In genomic region chr2:233060500-233061006, GRCh38 we compare ENCODE assay signal across 11 cellular contexts. TPM values are rescaled to one million over a fixed set of nuclear protein-coding genes. Genes with fewer than 3 reads are reported as not detected.
DNase-seq lines count a peak whose midpoint lies in the region; ATAC-seq and TF ChIP-seq lines count a peak whose summit lies in the region.
"Had no signal": no experiment of that assay in that cellular context is flagged by ENCODE, and none has a peak within 500 bp of the region (broad histone marks: within the 10 kb centered on the region; RNA-seq: fewer than 3 reads in every experiment).

No MANE protein-coding gene starts in this region.

- H3K9me3 Mint-ChIP-seq in WTC11 = no peaks in the 10 kb centered on the region
- H3K9me3 Mint-ChIP-seq: nephron had no signal

- no peak overlapping the region for H3K27ac Mint-ChIP-seq in WTC11

- peak; percentile 1 for ATAC-seq in HG03354 (IDR thresholded peaks at IDR 0.05; ENCODE audit: poor library complexity, severe bottlenecking, unreplicated experiment)
- ATAC-seq in HG03460 (IDR thresholded peaks at IDR 0.05; ENCODE audit: unreplicated experiment) = no peak
- ATAC-seq in WTC11 = no peak

- H3K4me1 Mint-ChIP-seq in WTC11 = peaks cover 16% of the 10 kb centered on the region
- H3K4me1 Mint-ChIP-seq: nephron had no signal

- H3K4me1 ChIP-seq in duodenal mucosa (ENCODE audit: control insufficient read depth in 1 of 2, insufficient read depth in 2 of 2, low read length in 2 of 2) = peaks cover 41 to 52% of the 10 kb centered on the region in 2 donors
- no peaks in the 10 kb centered on the region for H3K4me1 ChIP-seq in prostate gland (replicated peaks)

- H3K27me3 ChIP-seq in duodenal mucosa (ENCODE audit: control insufficient read depth in 1 of 2, insufficient read depth in 2 of 2, low read length in 2 of 2) = no peaks in the 10 kb centered on the region
- H3K27me3 ChIP-seq in prostate gland (replicated peaks; ENCODE audit: insufficient read depth) = no peaks in the 10 kb centered on the region
- no peaks in the 10 kb centered on the region for H3K27me3 ChIP-seq in brain microvascular endothelial cell (replicated peaks)

- 71% methylated on average over 13 of the region's 13 CpGs for WGBS in prostate gland

- peak overlapping the region; percentile 60 to 76 for H3K9ac ChIP-seq in duodenal mucosa (ENCODE audit: low read depth in 1 of 2, low read length in 2 of 2)

- H3K9me3 ChIP-seq in duodenal mucosa (ENCODE audit: control insufficient read depth in 1 of 2, low read length in 2 of 2) (no peaks in the 10 kb centered on the region), prostate gland (no peaks in the 10 kb centered on the region)

- no peaks in the 10 kb centered on the region for H3K36me3 ChIP-seq in duodenal mucosa (ENCODE audit: control insufficient read depth in 1 of 2, insufficient read depth in 2 of 2, low read length in 2 of 2)
- no peaks in the 10 kb centered on the region for H3K36me3 ChIP-seq in prostate gland
- H3K36me3 ChIP-seq in brain microvascular endothelial cell (replicated peaks) = no peaks in the 10 kb centered on the region

- POLR2A ChIA-PET in WTC11 (lab: Charles Lee) = interaction anchor here (0.6 kb wide), 1 partner anchor 70 kb away, joined by 3 read pairs; no protein-coding TSS in a partner anchor

- no peak for TF ChIP-seq POLR2A in prostate gland (IDR thresholded peaks at IDR 0.05)

- H3K27me3 Mint-ChIP-seq in WTC11 (ENCODE audit: low read depth) = no peaks in the 10 kb centered on the region

- intact Hi-C loops in prostate gland (cut with DNase I) = no loop called here

- in situ Hi-C loops in brain microvascular endothelial cell (cut with HindIII; ENCODE audit: low pct_ligation_motif_present, low sequenced_read_pairs) = no loop called here

- H3K4me3 Mint-ChIP-seq in WTC11 = no peak overlapping the region

- peak; percentile 30 for DNase-seq in DMS153 (lab: John Stamatoyannopoulos, UW)
- no peak for DNase-seq in prostate gland (ENCODE audit: low spot score)
- no peak for DNase-seq in brain microvascular endothelial cell
- DNase-seq in NCI-H2029 treated with DMSO at 0.1 percent for 48 hours (lab: John Stamatoyannopoulos, UW) = no peak
- DNase-seq in WTC11 (ENCODE audit: low spot score) = no peak
- DNase-seq: NCI-H1694 treated with DMSO at 0.1 percent for 48 hours had no signal

- no peaks in the 10 kb centered on the region for H3K36me3 Mint-ChIP-seq in WTC11

- H3K4me3 ChIP-seq in duodenal mucosa (ENCODE audit: low read depth in 1 of 2, low read length in 2 of 2) (peak overlapping the region; percentile 63 to 76), prostate gland (peak overlapping the region; percentile 17 to 19), brain microvascular endothelial cell (ENCODE audit: low read depth, low read length) (no peak overlapping the region)

- CTCF ChIA-PET in WTC11 (lab: Charles Lee) = interaction anchor here (0.6 to 3.6 kb wide), 15 partner anchors 9 to 262 kb away, joined by 3 to 19 read pairs (median 6); partner anchors contain the start of gene ATG16L1

- TF ChIP-seq CTCF in prostate gland (IDR thresholded peaks at IDR 0.05) = no peak
- TF ChIP-seq CTCF in brain microvascular endothelial cell (IDR thresholded peaks at IDR 0.05; ENCODE audit: low read depth, low read length, missing control alignments) = no peak
- TF ChIP-seq CTCF in WTC11 (IDR thresholded peaks at IDR 0.05) = no peak

- H3K27ac ChIP-seq in duodenal mucosa (ENCODE audit: low read depth, low read length) (peak overlapping the region; percentile 67), prostate gland (no peak overlapping the region), brain microvascular endothelial cell (no peak overlapping the region)
- H3K27ac ChIP-seq: VCaP had no signal

TF ChIP-seq in WTC11, 78 proteins besides CTCF, POLR2A, EP300 and RAD21 (continues in another document):
- TF ChIP-seq NR1H2 (CRISPR knock-in tag; IDR thresholded peaks at IDR 0.05) (no peak), ZNF416 (CRISPR knock-in tag; IDR thresholded peaks at IDR 0.05) (no peak), ATF6 (CRISPR knock-in tag; IDR thresholded peaks at IDR 0.05) (no peak), FOXJ3 (CRISPR knock-in tag; IDR thresholded peaks at IDR 0.05; ENCODE audit: borderline replicate concordance) (no peak), NFYB (CRISPR knock-in tag; conservative IDR thresholded peaks at IDR 0.05; ENCODE audit: low read depth) (no peak), HMGA2 (CRISPR knock-in tag; IDR thresholded peaks at IDR 0.05) (no peak), CREB1 (CRISPR knock-in tag; IDR thresholded peaks at IDR 0.05) (no peak), E2F4 (CRISPR knock-in tag; IDR thresholded peaks at IDR 0.05; ENCODE audit: borderline replicate concordance, low read depth) (no peak), CBFB (CRISPR knock-in tag; IDR thresholded peaks at IDR 0.05; ENCODE audit: low read depth) (no peak)
- TF ChIP-seq, protein P1, sequence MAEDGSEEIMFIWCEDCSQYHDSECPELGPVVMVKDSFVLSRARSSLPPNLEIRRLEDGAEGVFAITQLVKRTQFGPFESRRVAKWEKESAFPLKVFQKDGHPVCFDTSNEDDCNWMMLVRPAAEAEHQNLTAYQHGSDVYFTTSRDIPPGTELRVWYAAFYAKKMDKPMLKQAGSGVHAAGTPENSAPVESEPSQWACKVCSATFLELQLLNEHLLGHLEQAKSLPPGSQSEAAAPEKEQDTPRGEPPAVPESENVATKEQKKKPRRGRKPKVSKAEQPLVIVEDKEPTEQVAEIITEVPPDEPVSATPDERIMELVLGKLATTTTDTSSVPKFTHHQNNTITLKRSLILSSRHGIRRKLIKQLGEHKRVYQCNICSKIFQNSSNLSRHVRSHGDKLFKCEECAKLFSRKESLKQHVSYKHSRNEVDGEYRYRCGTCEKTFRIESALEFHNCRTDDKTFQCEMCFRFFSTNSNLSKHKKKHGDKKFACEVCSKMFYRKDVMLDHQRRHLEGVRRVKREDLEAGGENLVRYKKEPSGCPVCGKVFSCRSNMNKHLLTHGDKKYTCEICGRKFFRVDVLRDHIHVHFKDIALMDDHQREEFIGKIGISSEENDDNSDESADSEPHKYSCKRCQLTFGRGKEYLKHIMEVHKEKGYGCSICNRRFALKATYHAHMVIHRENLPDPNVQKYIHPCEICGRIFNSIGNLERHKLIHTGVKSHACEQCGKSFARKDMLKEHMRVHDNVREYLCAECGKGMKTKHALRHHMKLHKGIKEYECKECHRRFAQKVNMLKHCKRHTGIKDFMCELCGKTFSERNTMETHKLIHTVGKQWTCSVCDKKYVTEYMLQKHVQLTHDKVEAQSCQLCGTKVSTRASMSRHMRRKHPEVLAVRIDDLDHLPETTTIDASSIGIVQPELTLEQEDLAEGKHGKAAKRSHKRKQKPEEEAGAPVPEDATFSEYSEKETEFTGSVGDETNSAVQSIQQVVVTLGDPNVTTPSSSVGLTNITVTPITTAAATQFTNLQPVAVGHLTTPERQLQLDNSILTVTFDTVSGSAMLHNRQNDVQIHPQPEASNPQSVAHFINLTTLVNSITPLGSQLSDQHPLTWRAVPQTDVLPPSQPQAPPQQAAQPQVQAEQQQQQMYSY (CRISPR knock-in tag; IDR thresholded peaks at IDR 0.05) = no peak
- TF ChIP-seq, protein P2, sequence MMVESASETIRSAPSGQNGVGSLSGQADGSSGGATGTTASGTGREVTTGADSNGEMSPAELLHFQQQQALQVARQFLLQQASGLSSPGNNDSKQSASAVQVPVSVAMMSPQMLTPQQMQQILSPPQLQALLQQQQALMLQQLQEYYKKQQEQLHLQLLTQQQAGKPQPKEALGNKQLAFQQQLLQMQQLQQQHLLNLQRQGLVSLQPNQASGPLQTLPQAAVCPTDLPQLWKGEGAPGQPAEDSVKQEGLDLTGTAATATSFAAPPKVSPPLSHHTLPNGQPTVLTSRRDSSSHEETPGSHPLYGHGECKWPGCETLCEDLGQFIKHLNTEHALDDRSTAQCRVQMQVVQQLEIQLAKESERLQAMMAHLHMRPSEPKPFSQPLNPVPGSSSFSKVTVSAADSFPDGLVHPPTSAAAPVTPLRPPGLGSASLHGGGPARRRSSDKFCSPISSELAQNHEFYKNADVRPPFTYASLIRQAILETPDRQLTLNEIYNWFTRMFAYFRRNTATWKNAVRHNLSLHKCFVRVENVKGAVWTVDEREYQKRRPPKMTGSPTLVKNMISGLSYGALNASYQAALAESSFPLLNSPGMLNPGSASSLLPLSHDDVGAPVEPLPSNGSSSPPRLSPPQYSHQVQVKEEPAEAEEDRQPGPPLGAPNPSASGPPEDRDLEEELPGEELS (CRISPR knock-in tag; IDR thresholded peaks at IDR 0.05) = no peak

RNA-seq across cellular contexts. Expression of gene INPP5D, which starts 0.4 kb away (rescaled TPM):
- 10 to 100 TPM; 11.4 to 18.8 TPM for total RNA-seq in prostate gland
- total RNA-seq in WTC11 (2021) = 17.2 to 23.7 TPM (median 22.3 TPM) in 3 replicates

RNA-seq across cellular contexts. Expression of gene NEU2, which starts 28.1 kb away (rescaled TPM):
- total RNA-seq in prostate gland (not detected), WTC11 (2021) (not detected in 3 replicates)

RNA-seq across cellular contexts. Expression of gene NGEF, which starts 47.5 kb away (rescaled TPM):
- total RNA-seq in prostate gland = 10 to 100 TPM in 1 of 2 donors, 1 to 10 TPM in 1; 2.0 to 19.0 TPM
- total RNA-seq in WTC11 (2021) = 4.5 to 6.6 TPM (median 5.4 TPM) in 3 replicates
